18 cellular contexts compared by ENCODE assay signal in genomic region chr11:89787506-89788063, GRCh38. TPM values are rescaled to one million over a fixed set of nuclear protein-coding genes. Genes with fewer than 3 reads are reported as not detected.
"Had no signal": no experiment of that assay in that cellular context is flagged by ENCODE, and none has a peak within 500 bp of the region (broad histone marks: within the 10 kb centered on the region; RNA-seq: fewer than 3 reads in every experiment).

No MANE protein-coding gene starts in this region.

RNA-seq across cellular contexts. Expression of gene TRIM49, which starts 20.8 kb away (rescaled TPM):
- total RNA-seq: activated CD8-positive, alpha-beta memory T cell treated with anti-CD3 and anti-CD28 coated beads for 36 hours; activated CD8-positive, alpha-beta memory T cell treated with anti-CD3 and anti-CD28 coated beads, Interleukin-2, amount 10 ng/mL, durations not matched to agents 7 days and 5 days; activated CD8-positive, alpha-beta T cell treated with anti-CD3 and anti-CD28 coated beads, Interleukin-2, amount 10 ng/mL, durations not matched to agents 7 days and 5 days; activated naive CD4-positive, alpha-beta T cell treated with anti-CD3 and anti-CD28 coated beads for 36 hours; activated naive CD8-positive, alpha-beta T cell treated with anti-CD3 and anti-CD28 coated beads for 36 hours; activated T-helper 1 cell treated with anti-CD3 and anti-CD28 coated beads, Interleukin-12 subunit alpha, Interleukin-12 subunit beta, Interleukin-2, Interleukin-4 antibody, amounts not matched to agents 30 ng/mL and 10 ng/mL and 1 ng/mL, durations not matched to agents 14 hours and 24 hours and 36 hours; activated T-helper 2 cell treated with anti-CD3 and anti-CD28 coated beads, Interferon-gamma antibody, Interleukin-2, Interleukin-4, amounts not matched to agents 10 μg/mL and 5 μg/mL and 100 μg/mL, durations not matched to agents 14 hours and 24 hours and 36 hours; adrenal gland; aorta; body of pancreas; chondrocyte; endothelial cell of umbilical vein; fibroblast of lung; fibroblast of villous mesenchyme; gastroesophageal sphincter; glomerular endothelial cell; T-helper 1 cell treated with Interleukin-12 subunit alpha and Interleukin-12 subunit beta and Interleukin-4 antibody, amounts not matched to agents 30 ng/mL and 1 ng/mL, for 36 hours had no signal
- polyA plus RNA-seq: adrenal gland, aorta, endothelial cell of umbilical vein, esophagus, fibroblast of lung had no signal
